ENCODE assay signal across 22 cellular contexts in the genomic region with DNA sequence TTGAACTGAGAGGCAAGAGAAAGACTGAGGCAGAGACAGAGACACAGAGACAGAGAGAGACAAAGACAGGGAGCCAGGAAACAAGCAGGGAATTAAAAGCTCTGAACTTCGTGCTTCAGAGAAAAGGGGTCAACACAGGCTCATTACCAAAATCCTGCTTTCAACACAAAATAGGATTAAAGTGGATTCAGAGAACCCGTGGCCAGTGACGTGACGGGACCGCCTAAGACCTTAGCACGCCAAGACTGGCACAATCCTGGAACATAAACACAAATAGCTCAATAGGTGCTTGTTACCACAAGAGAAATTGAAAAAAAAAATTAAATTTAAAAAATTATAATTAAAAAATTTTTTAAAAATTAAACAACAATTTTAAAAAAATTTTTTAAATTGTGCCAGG. TPM values are rescaled to one million over a fixed set of nuclear protein-coding genes. Genes with fewer than 3 reads are reported as not detected.
DNase-seq lines count a peak whose midpoint lies in the region; ATAC-seq and TF ChIP-seq lines count a peak whose summit lies in the region.
"Had no signal": no experiment of that assay in that cellular context is flagged by ENCODE, and none has a peak within 500 bp of the region (broad histone marks: within the 10 kb centered on the region; RNA-seq: fewer than 3 reads in every experiment).

No MANE protein-coding gene starts in this region.

- TF ChIP-seq CTCF in heart right ventricle (IDR thresholded peaks at IDR 0.05) (no peak), glutamatergic neuron (IDR thresholded peaks at IDR 0.05; ENCODE audit: partially characterized antibody, unreplicated experiment) (no peak), neural crest cell (conservative IDR thresholded peaks at IDR 0.05) (no peak), transverse colon (IDR thresholded peaks at IDR 0.05) (no peak), neural progenitor cell (IDR thresholded peaks at IDR 0.05) (no peak)

- ATAC-seq in heart right ventricle: no peak
- ATAC-seq in Right ventricle myocardium inferior: no peak
- ATAC-seq: activated CD8-positive, alpha-beta T cell treated with anti-CD3 and anti-CD28 coated beads for 36 hours; natural killer cell; SK-N-SH treated with all-trans-retinoic acid at 6 μM for 48 hours; stimulated activated naive CD8-positive, alpha-beta T cell treated with anti-CD3 and anti-CD28 coated beads, Interleukin-15, Interleukin-2, amounts not matched to agents 100 U/mL and 50 U/mL, for 24 hours had no signal

- H3K79me2 ChIP-seq in neural progenitor cell (ENCODE audit: low read depth): no peaks in the 10 kb centered on the region

- peaks cover 14% of the 10 kb centered on the region for H3K4me1 Mint-ChIP-seq in glutamatergic neuron (ENCODE audit: low read depth, unreplicated experiment)
- peaks cover 2% of the 10 kb centered on the region for H3K4me1 Mint-ChIP-seq in neural crest cell
- H3K4me1 Mint-ChIP-seq in neural progenitor cell: peaks cover 40% of the 10 kb centered on the region
- H3K4me1 Mint-ChIP-seq: natural killer cell had no signal

- H3K27ac ChIP-seq in heart right ventricle (peak overlapping the region; percentile 62 to 87 (median 79)), transverse colon (peak overlapping the region; percentile 76 to 82 (median 80)), neural progenitor cell (no peak overlapping the region)

- H3K9me3 ChIP-seq in heart right ventricle (no peaks in the 10 kb centered on the region), transverse colon (no peaks in the 10 kb centered on the region), neural progenitor cell (ENCODE audit: low read depth) (no peaks in the 10 kb centered on the region)

- H3K27me3 Mint-ChIP-seq in glutamatergic neuron (ENCODE audit: unreplicated experiment) (peaks cover 6% of the 10 kb centered on the region), neural crest cell (ENCODE audit: low read depth) (no peaks in the 10 kb centered on the region), neural progenitor cell (ENCODE audit: insufficient read depth, low read depth) (peaks cover 3% of the 10 kb centered on the region)
- H3K27me3 Mint-ChIP-seq: activated CD8-positive, alpha-beta T cell treated with anti-CD3 and anti-CD28 coated beads for 36 hours had no signal

- H3K36me3 Mint-ChIP-seq in glutamatergic neuron (ENCODE audit: unreplicated experiment) (no peaks in the 10 kb centered on the region), neural crest cell (ENCODE audit: low read depth) (peaks cover 16% of the 10 kb centered on the region), neural progenitor cell (peaks cover 17% of the 10 kb centered on the region)
- H3K36me3 Mint-ChIP-seq: natural killer cell had no signal

- TF ChIP-seq POLR2A in transverse colon (IDR thresholded peaks at IDR 0.05): no peak

- H3K27ac Mint-ChIP-seq in glutamatergic neuron (ENCODE audit: unreplicated experiment) (no peak overlapping the region), neural crest cell (ENCODE audit: unreplicated experiment) (peak overlapping the region; percentile 15), neural progenitor cell (no peak overlapping the region)
- H3K27ac Mint-ChIP-seq: activated CD8-positive, alpha-beta T cell treated with anti-CD3 and anti-CD28 coated beads for 36 hours; natural killer cell had no signal

- no peak for TF ChIP-seq EP300 in transverse colon (IDR thresholded peaks at IDR 0.05; ENCODE audit: low read depth)

- H3K4me2 ChIP-seq in neural progenitor cell: no peak overlapping the region

- H3K9me3 Mint-ChIP-seq in glutamatergic neuron (ENCODE audit: unreplicated experiment) (peaks cover 4% of the 10 kb centered on the region), neural crest cell (no peaks in the 10 kb centered on the region), neural progenitor cell (no peaks in the 10 kb centered on the region)
- H3K9me3 Mint-ChIP-seq: activated CD8-positive, alpha-beta T cell treated with anti-CD3 and anti-CD28 coated beads for 36 hours; natural killer cell had no signal

- H3K36me3 ChIP-seq in heart right ventricle: peaks cover 0 to 61% (median 20%) of the 10 kb centered on the region in 9 donors
- H3K36me3 ChIP-seq in transverse colon: peaks cover 0 to 19% (median 9%) of the 10 kb centered on the region in 4 donors
- H3K36me3 ChIP-seq in neural progenitor cell: no peaks in the 10 kb centered on the region

- no peaks in the 10 kb centered on the region for H3F3A ChIP-seq in neural progenitor cell (ENCODE audit: low read depth)

- H3K27me3 ChIP-seq in heart right ventricle: no peaks in the 10 kb centered on the region
- H3K27me3 ChIP-seq in transverse colon: no peaks in the 10 kb centered on the region
- no peaks in the 10 kb centered on the region for H3K27me3 ChIP-seq in neural progenitor cell

- H3K4me3 Mint-ChIP-seq in glutamatergic neuron (ENCODE audit: unreplicated experiment) (peak overlapping the region; percentile 31), neural crest cell (no peak overlapping the region), neural progenitor cell (no peak overlapping the region)
- H3K4me3 Mint-ChIP-seq: activated CD8-positive, alpha-beta T cell treated with anti-CD3 and anti-CD28 coated beads for 36 hours; natural killer cell had no signal

- H3K4me1 ChIP-seq in heart right ventricle (peaks cover 15 to 51% (median 33%) of the 10 kb centered on the region in 9 donors), transverse colon (peaks cover 10 to 42% (median 24%) of the 10 kb centered on the region in 4 donors), neural progenitor cell (no peaks in the 10 kb centered on the region)

- WGBS in heart right ventricle, 2 donors: 85 to 91% methylated on average over 6 of the region's 6 CpGs
- WGBS in transverse colon (ENCODE audit: low coverage in 1 of 2), 2 donors: 66 to 69% methylated on average over 6 of the region's 6 CpGs

- no peak overlapping the region for H3K9ac ChIP-seq in neural progenitor cell

- H3K4me3 ChIP-seq in heart right ventricle (no peak overlapping the region), transverse colon (no peak overlapping the region), neural progenitor cell (no peak overlapping the region)
- H3K4me3 ChIP-seq: skin epidermis had no signal

- H2AFZ ChIP-seq in neural progenitor cell (replicated peaks): no peak overlapping the region

- DNase-seq in heart right ventricle (no peak), Right ventricle myocardium inferior (ENCODE audit: missing footprints) (no peak), glutamatergic neuron (no peak), neural crest cell (ENCODE audit: low read depth, low spot score) (no peak), transverse colon (no peak), neural progenitor cell (ENCODE audit: low spot score) (no peak), iPS-NIHi7 (ENCODE audit: extremely low spot score) (no peak)
- DNase-seq in activated naive CD4-positive, alpha-beta T cell (lab: John Stamatoyannopoulos, UW): no peak
- DNase-seq: activated CD8-positive, alpha-beta T cell treated with anti-CD3 and anti-CD28 coated beads for 36 hours; activated naive CD4-positive, alpha-beta T cell treated with Interleukin-2 at 50 U/mL for 16 hours; activated T-cell treated with anti-CD3 and anti-CD28 coated beads, Interleukin-2, amount 50 U/mL, for 1 hour; COR-L47; effector CD8-positive, alpha-beta T cell; EL; mammary epithelial cell; natural killer cell; NCI-H1417; NCI-H2107; stimulated activated CD4-positive, alpha-beta T cell treated with anti-CD3 and anti-CD28 coated beads, Interleukin-4, amount 100 ng/mL, for 1 hour; stimulated activated naive CD8-positive, alpha-beta T cell treated with anti-CD3 and anti-CD28 coated beads, Interleukin-15, Interleukin-2, amounts not matched to agents 100 U/mL and 50 U/mL, for 24 hours had no signal

- no peaks in the 10 kb centered on the region for H4K20me1 ChIP-seq in neural progenitor cell (ENCODE audit: low read depth)

- intact Hi-C loops in heart right ventricle (cut with DNase I): loop anchor here in 1 of 10 donors (5.0 kb wide), 1 partner anchor 37 kb away; a partner anchor contains a TSS
- intact Hi-C loops in Right ventricle myocardium inferior (cut with DNase I): loop anchor here (1.0 kb wide), 1 partner anchor 39 kb away; a partner anchor contains a TSS
- intact Hi-C loops in transverse colon (cut with DNase I; ENCODE audit: low total_unique reads): no loop called here

- in situ Hi-C loops in transverse colon (cut with MboI; ENCODE audit: low pct_ligation_motif_present in 1 of 4, low pct_unique_long_range_greater_than_20kb in 1 of 4, low sequenced_read_pairs in 3 of 4): no loop called here

RNA-seq across cellular contexts. Expression of a gene that starts 21.5 kb away (rescaled TPM):
- total RNA-seq in heart right ventricle (10 to 100 TPM in 9 of 10 donors, 1 to 10 TPM in 1; 9.3 to 16.3 (median 13.4) TPM), Right ventricle myocardium inferior (15.4 TPM), glutamatergic neuron (ENCODE audit: unreplicated experiment) (13.9 TPM), neural crest cell (40.8 and 41.0 TPM in 2 replicates), transverse colon (10 to 100 TPM; 14.5 to 73.3 (median 61.0) TPM), neural progenitor cell (ENCODE audit: low replicate concordance) (15.0 and 18.1 TPM in 2 replicates)
- polyA plus RNA-seq in heart right ventricle: 10 to 100 TPM in 1 of 2 donors, 1 to 10 TPM in 1; 8.4 to 18.0 TPM

RNA-seq across cellular contexts. Expression of a gene that starts 39.7 kb away (rescaled TPM):
- 10 to 100 TPM; 26.9 to 45.6 (median 34.6) TPM for total RNA-seq in heart right ventricle
- polyA plus RNA-seq in heart right ventricle: 10 to 100 TPM in 1 of 2 donors, 1 to 10 TPM in 1; 7.0 to 19.7 TPM
- total RNA-seq in Right ventricle myocardium inferior: 36.7 TPM
- total RNA-seq in glutamatergic neuron (ENCODE audit: unreplicated experiment): 57.2 TPM
- 49.1 and 49.8 TPM in 2 replicates for total RNA-seq in neural crest cell
- 100 to 1,000 TPM in 1 of 4 donors, 10 to 100 TPM in 3; 55.0 to 106 (median 75.9) TPM for total RNA-seq in transverse colon
- 32.7 and 39.0 TPM in 2 replicates for total RNA-seq in neural progenitor cell (ENCODE audit: low replicate concordance)
